In genomic region chr1:76264642-76265041, GRCh38 we compare ENCODE assay signal across 6 cellular contexts.
"Had no signal": no experiment of that assay in that cellular context is flagged by ENCODE, and none has a peak within 500 bp of the region (broad histone marks: within the 10 kb centered on the region; RNA-seq: fewer than 3 reads in every experiment).

No MANE protein-coding gene starts in this region.

- ATAC-seq: HCT116, HepG2 had no signal

- DNase-seq: GM23248, GOT3, H7, KBM-7 had no signal
